In genomic region chr17:38286501-38287091, GRCh38 we compare ENCODE assay signal across 8 cellular contexts. TPM values are rescaled to one million over a fixed set of nuclear protein-coding genes. Genes with fewer than 3 reads are reported as not detected.
DNase-seq lines count a peak whose midpoint lies in the region; ATAC-seq, FAIRE-seq and TF ChIP-seq lines count a peak whose summit lies in the region.
"Not testable (repeated sequence)": the region's sequence is repeated elsewhere in the genome, so short reads cannot be mapped to it uniquely, and the experiment has no call there.

No MANE protein-coding gene starts in this region.

- not testable (repeated sequence) for H3K27me3 ChIP-seq in right cardiac atrium (ENCODE audit: control insufficient read depth, insufficient read depth); pancreas; uterus

- H3K4me1 Mint-ChIP-seq in activated CD4-positive, alpha-beta memory T cell treated with anti-CD3 and anti-CD28 coated beads for 36 hours (ENCODE audit: low read depth), result not testable (repeated sequence)
- peaks cover 14% of the 10 kb centered on the region for H3K4me1 Mint-ChIP-seq in chondrocyte (ENCODE audit: low read depth)

- POLR2A ChIA-PET in activated CD4-positive, alpha-beta memory T cell treated with anti-CD3 and anti-CD28 coated beads for 36 hours (lab: Charles Lee), result not testable (repeated sequence)

- not testable (repeated sequence) for H3K4me3 Mint-ChIP-seq in activated CD4-positive, alpha-beta memory T cell treated with anti-CD3 and anti-CD28 coated beads for 36 hours; chondrocyte (ENCODE audit: unreplicated experiment)

- H3K27me3 Mint-ChIP-seq in activated CD4-positive, alpha-beta memory T cell treated with anti-CD3 and anti-CD28 coated beads for 36 hours; chondrocyte (ENCODE audit: low read depth): not testable (repeated sequence)

- peak overlapping the region; percentile 72 for H3K27ac Mint-ChIP-seq in activated CD4-positive, alpha-beta memory T cell treated with anti-CD3 and anti-CD28 coated beads for 36 hours
- peak overlapping the region; percentile 92 for H3K27ac Mint-ChIP-seq in chondrocyte (ENCODE audit: unreplicated experiment)

- not testable (repeated sequence) for H3K9me3 ChIP-seq in right cardiac atrium (ENCODE audit: control insufficient read depth, low read length); pancreas; uterus

- not testable (repeated sequence) for H3K27ac ChIP-seq in right cardiac atrium (ENCODE audit: low read length)
- H3K27ac ChIP-seq in pancreas (peak overlapping the region in 1 of 4 donors; percentile 8), uterus (peak overlapping the region; percentile 43 to 48)

- not testable (repeated sequence) for FAIRE-seq in pancreas (lab: Jason Lieb, UNC)

- CTCF ChIA-PET in activated CD4-positive, alpha-beta memory T cell treated with anti-CD3 and anti-CD28 coated beads for 36 hours (lab: Charles Lee), result not testable (repeated sequence)

- H3K4me1 ChIP-seq in right cardiac atrium (ENCODE audit: control insufficient read depth, insufficient read depth, low read length); pancreas; uterus: not testable (repeated sequence)

- H3K36me3 Mint-ChIP-seq in activated CD4-positive, alpha-beta memory T cell treated with anti-CD3 and anti-CD28 coated beads for 36 hours; chondrocyte (ENCODE audit: low read depth): not testable (repeated sequence)

- TF ChIP-seq CTCF in chondrocyte (IDR thresholded peaks at IDR 0.05); pancreas (IDR thresholded peaks at IDR 0.05); uterus (IDR thresholded peaks at IDR 0.05): not testable (repeated sequence)

- not testable (repeated sequence) for H3K4me3 ChIP-seq in right cardiac atrium (ENCODE audit: low read length); pancreas; uterus

- WGBS in right cardiac atrium, result 23% methylated on average over 8 of the region's 11 CpGs
- 44 to 60% methylated on average over 8 of the region's 11 CpGs for WGBS in pancreas, 2 donors

- H3K36me3 ChIP-seq in pancreas, uterus: not testable (repeated sequence)

- intact Hi-C loops in activated CD4-positive, alpha-beta memory T cell treated with anti-CD3 and anti-CD28 coated beads for 36 hours (cut with micrococcal nuclease); right cardiac atrium (cut with DNase I); pancreas (cut with DNase I); uterus (cut with DNase I; ENCODE audit: low total_unique reads): not testable (repeated sequence)

- peak; percentile 51 for DNase-seq in GM04504 (ENCODE audit: low read depth)
- peak; percentile 79 for DNase-seq in OCI-M1 (lab: John Stamatoyannopoulos, UW)
- DNase-seq in activated CD4-positive, alpha-beta memory T cell treated with anti-CD3 and anti-CD28 coated beads for 36 hours, result peak; percentile 48
- DNase-seq in chondrocyte (ENCODE audit: low spot score), result not testable (repeated sequence)
- DNase-seq in right cardiac atrium, result peak; percentile 38 to 84 (median 82)
- peak in 2 of 6 donors; percentile 6 to 59 for DNase-seq in pancreas
- peak; percentile 43 to 46 for DNase-seq in uterus

- H3K9me3 Mint-ChIP-seq in activated CD4-positive, alpha-beta memory T cell treated with anti-CD3 and anti-CD28 coated beads for 36 hours; chondrocyte (ENCODE audit: low read depth): not testable (repeated sequence)

- not testable (repeated sequence) for TF ChIP-seq POLR2A in uterus (IDR thresholded peaks at IDR 0.05)

- ATAC-seq in HG03442 (IDR thresholded peaks at IDR 0.05; ENCODE audit: unreplicated experiment) (peak; percentile 64), right cardiac atrium (peak; percentile 94 to 95), pancreas (peak; percentile 50 to 91 (median 82))

RNA-seq across cellular contexts. Expression of gene MRPL45, which starts 10.4 kb away (rescaled TPM):
- 10 to 100 TPM; 45.0 to 46.6 TPM for total RNA-seq in activated CD4-positive, alpha-beta memory T cell treated with anti-CD3 and anti-CD28 coated beads for 36 hours
- total RNA-seq in chondrocyte (26.0 to 29.3 TPM (median 27.0 TPM) in 3 replicates), right cardiac atrium (10 to 100 TPM; 25.3 to 36.2 (median 30.2) TPM), pancreas (10 to 100 TPM; 14.1 to 29.1 (median 19.5) TPM), uterus (10 to 100 TPM in 3 of 4 donors, 1 to 10 TPM in 1; 6.7 to 32.3 (median 19.0) TPM)
- polyA plus RNA-seq in right cardiac atrium (31.5 TPM), pancreas (10 to 100 TPM in 1 of 2 donors, 1 to 10 TPM in 1; 9.2 to 21.1 TPM)

RNA-seq across cellular contexts. Expression of gene GPR179, which starts 57.2 kb away (rescaled TPM):
- total RNA-seq in activated CD4-positive, alpha-beta memory T cell treated with anti-CD3 and anti-CD28 coated beads for 36 hours, result under 1 TPM; 0.02 to 0.10 TPM
- total RNA-seq in chondrocyte (0.56 TPM in 1 of 3 replicates, not detected in the others), right cardiac atrium (under 1 TPM in 1 of 4 donors, not detected in 3; 0.03 TPM), pancreas (under 1 TPM in 5 of 6 donors, not detected in 1; 0.05 to 0.61 (median 0.12) TPM), uterus (1 to 10 TPM in 1 of 4 donors, under 1 TPM in 2, not detected in 1; 0.12 to 5.3 (median 0.97) TPM)
- polyA plus RNA-seq in right cardiac atrium (0.07 TPM), pancreas (under 1 TPM; 0.34 to 0.45 TPM)
